In the genomic region with DNA sequence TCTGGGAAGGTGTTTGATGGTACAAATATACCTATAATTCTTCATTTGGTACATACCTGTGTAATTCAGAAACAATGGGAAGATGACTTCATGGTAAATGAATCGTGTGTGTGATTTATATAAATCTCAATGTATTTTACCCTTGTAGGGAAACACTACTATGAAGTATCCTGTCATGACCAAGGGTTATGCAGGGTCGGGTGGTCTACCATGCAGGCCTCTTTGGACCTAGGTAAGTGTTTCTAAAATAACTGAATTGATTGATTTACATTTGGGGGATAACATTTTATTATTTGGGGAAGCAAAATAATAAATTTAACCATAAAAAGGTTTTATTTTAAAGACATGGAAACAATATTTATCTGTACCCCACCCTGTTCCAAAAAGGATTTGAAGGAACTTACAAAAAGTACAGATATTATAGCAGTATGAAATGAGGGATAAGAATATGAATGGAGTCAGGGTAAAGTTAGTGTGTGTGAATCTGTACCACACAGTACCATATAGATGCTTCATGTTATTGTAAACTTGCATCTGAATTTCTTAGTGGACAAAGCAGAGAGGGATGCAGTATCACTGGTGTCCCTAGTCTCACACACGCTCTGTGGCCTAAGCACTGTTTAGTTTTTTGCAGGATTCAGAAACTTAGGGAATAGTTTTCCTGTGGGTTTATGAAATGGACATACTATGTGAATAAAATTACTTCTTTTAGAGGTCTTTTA, we compare ENCODE assay signal across 9 cellular contexts.
"Had no signal": no experiment of that assay in that cellular context is flagged by ENCODE, and none has a peak within 500 bp of the region (broad histone marks: within the 10 kb centered on the region; RNA-seq: fewer than 3 reads in every experiment).

No MANE protein-coding gene starts in this region.

- H3K4me1 Mint-ChIP-seq: GM23338, H9 had no signal

- H3K27ac Mint-ChIP-seq: GM23338, H9 had no signal

- ATAC-seq: GM23338, K562 had no signal

- H3K27ac ChIP-seq: HL-60 had no signal

- DNase-seq: H9, HCEC 1CT, IMR-90, KG1 had no signal

- H3K4me3 ChIP-seq: GM23338, K562 had no signal

- H3K4me3 Mint-ChIP-seq: GM23338, H9 had no signal

- FAIRE-seq: H1, H54, K562 had no signal

- H3K9me3 Mint-ChIP-seq: GM23338, H9 had no signal
